Comparison of ENCODE assay signal across 24 cellular contexts in the genomic region with DNA sequence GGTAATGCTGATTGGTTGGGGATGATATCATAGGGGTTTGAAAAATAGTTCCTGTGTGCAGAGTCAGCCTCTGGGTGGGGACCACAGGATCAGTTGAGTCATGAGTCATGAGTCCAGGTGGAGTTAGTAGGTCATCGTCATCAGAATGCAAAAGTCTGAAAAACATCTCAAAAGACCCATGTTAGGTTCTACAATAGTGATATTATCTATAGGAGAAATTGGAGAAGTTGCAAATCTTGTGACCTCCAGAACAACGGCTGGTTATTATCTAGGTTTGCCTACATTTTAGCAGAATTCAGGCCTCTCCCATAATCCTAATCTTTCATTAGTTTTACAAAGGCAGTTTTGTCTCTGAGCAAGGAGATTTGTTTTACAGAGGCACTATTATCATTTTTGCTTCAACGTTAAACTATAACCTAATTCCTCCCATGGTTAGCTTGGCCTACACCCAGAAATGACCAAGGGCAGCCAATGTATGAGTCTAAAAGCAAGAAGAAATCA. TPM values are rescaled to one million over a fixed set of nuclear protein-coding genes. Genes with fewer than 3 reads are reported as not detected.
DNase-seq lines count a peak whose midpoint lies in the region; ATAC-seq, FAIRE-seq and TF ChIP-seq lines count a peak whose summit lies in the region.
"Had no signal": no experiment of that assay in that cellular context is flagged by ENCODE, and none has a peak within 500 bp of the region (broad histone marks: within the 10 kb centered on the region; RNA-seq: fewer than 3 reads in every experiment).

No MANE protein-coding gene starts in this region.

- ATAC-seq in GM19395 (IDR thresholded peaks at IDR 0.05; ENCODE audit: unreplicated experiment), result no peak
- no peak for ATAC-seq in GM19035 (IDR thresholded peaks at IDR 0.05; ENCODE audit: unreplicated experiment)
- ATAC-seq: activated CD4-positive, alpha-beta T cell treated with anti-CD3 and anti-CD28 coated beads for 36 hours; GM23338; left ventricle myocardium superior had no signal

- H3K27ac ChIP-seq in RWPE1, result no peak overlapping the region
- H3K27ac ChIP-seq: ascending aorta, pancreas, skin epidermis had no signal

- TF ChIP-seq POLR2A in erythroblast (IDR thresholded peaks at IDR 0.05; ENCODE audit: low read length), result peak; percentile 20

- DNase-seq in HT-29 (ENCODE audit: low spot score) (peak; percentile 34), RWPE1 (ENCODE audit: low spot score) (peak; percentile 22), erythroblast (lab: John Stamatoyannopoulos, UW) (peak; percentile 72), urothelium cell line (ENCODE audit: low spot score) (peak; percentile 38), HEK293T (ENCODE audit: extremely low spot score) (no peak)
- DNase-seq: activated CD4-positive, alpha-beta T cell treated with anti-CD3 and anti-CD28 coated beads for 36 hours; activated CD8-positive, alpha-beta memory T cell treated with anti-CD3 and anti-CD28 coated beads, Interleukin-2, amount 50 U/mL, for 4 hours; activated naive CD4-positive, alpha-beta T cell treated with anti-CD3 and anti-CD28 coated beads for 36 hours; BE2C; foreskin fibroblast; Karpas-422; left ventricle myocardium superior; naive B cell; NCI-H1417 treated with DMSO at 0.1 percent for 48 hours; NCI-H2227 treated with DMSO at 0.1 percent for 48 hours; NK-92 treated with Interleukin-12 subunit alpha and Interleukin-12 subunit beta, amount 100 ng/mL, for 24 hours; pancreas; T1000 had no signal

- no peak for FAIRE-seq in urothelium cell line (lab: Jason Lieb, UNC)
- FAIRE-seq: pancreas had no signal

- POLR2A ChIA-PET in RWPE1 (lab: Yijun Ruan, JAX; ENCODE audit: low non-redundant PET), result no interaction called here
- POLR2A ChIA-PET in HEK293T (lab: Yijun Ruan, JAX), result no interaction called here

- TF ChIP-seq CTCF in RWPE1 (conservative IDR thresholded peaks at IDR 0.05; ENCODE audit: low read depth), result no peak

- CTCF ChIA-PET in RWPE1 (lab: Yijun Ruan, JAX) (no interaction called here), HEK293T (lab: Yijun Ruan, JAX) (no interaction called here)

TF ChIP-seq in HEK293T, 16 proteins besides CTCF, POLR2A, EP300 and RAD21:
- TF ChIP-seq HDGF (IDR thresholded peaks at IDR 0.05; ENCODE audit: borderline replicate concordance) (no peak), ARNT (IDR thresholded peaks at IDR 0.05) (no peak), ELF4 (IDR thresholded peaks at IDR 0.05) (no peak), CTBP1 (IDR thresholded peaks at IDR 0.05; ENCODE audit: borderline replicate concordance) (no peak), FOXM1 (IDR thresholded peaks at IDR 0.05; ENCODE audit: borderline replicate concordance) (no peak), L3MBTL2 (conservative IDR thresholded peaks at IDR 0.05) (no peak), FOXK2 (IDR thresholded peaks at IDR 0.05) (no peak)
- TF ChIP-seq, protein P1, sequence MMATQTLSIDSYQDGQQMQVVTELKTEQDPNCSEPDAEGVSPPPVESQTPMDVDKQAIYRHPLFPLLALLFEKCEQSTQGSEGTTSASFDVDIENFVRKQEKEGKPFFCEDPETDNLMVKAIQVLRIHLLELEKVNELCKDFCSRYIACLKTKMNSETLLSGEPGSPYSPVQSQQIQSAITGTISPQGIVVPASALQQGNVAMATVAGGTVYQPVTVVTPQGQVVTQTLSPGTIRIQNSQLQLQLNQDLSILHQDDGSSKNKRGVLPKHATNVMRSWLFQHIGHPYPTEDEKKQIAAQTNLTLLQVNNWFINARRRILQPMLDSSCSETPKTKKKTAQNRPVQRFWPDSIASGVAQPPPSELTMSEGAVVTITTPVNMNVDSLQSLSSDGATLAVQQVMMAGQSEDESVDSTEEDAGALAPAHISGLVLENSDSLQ (IDR thresholded peaks at IDR 0.05), result no peak
TF ChIP-seq in HEK293T: peak in this region for 0.

RNA-seq across cellular contexts. Expression of a gene that starts 38.9 kb away (rescaled TPM):
- not detected in 2 replicates for total RNA-seq in HT-29 (2014; rRNA removed; shearing (Covaris generic))
- total RNA-seq: activated CD4-positive, alpha-beta T cell treated with anti-CD3 and anti-CD28 coated beads for 36 hours; activated naive CD4-positive, alpha-beta T cell treated with anti-CD3 and anti-CD28 coated beads for 36 hours; ascending aorta; GM23338; temporal lobe had no signal

RNA-seq across cellular contexts. Expression of a gene that starts 55.5 kb away (rescaled TPM):
- not detected in 2 replicates for total RNA-seq in HT-29 (2014; rRNA removed; shearing (Covaris generic))
- total RNA-seq: activated CD4-positive, alpha-beta T cell treated with anti-CD3 and anti-CD28 coated beads for 36 hours; activated naive CD4-positive, alpha-beta T cell treated with anti-CD3 and anti-CD28 coated beads for 36 hours; GM23338 had no signal
